ENCODE assay signal across 14 cellular contexts in the genomic region with DNA sequence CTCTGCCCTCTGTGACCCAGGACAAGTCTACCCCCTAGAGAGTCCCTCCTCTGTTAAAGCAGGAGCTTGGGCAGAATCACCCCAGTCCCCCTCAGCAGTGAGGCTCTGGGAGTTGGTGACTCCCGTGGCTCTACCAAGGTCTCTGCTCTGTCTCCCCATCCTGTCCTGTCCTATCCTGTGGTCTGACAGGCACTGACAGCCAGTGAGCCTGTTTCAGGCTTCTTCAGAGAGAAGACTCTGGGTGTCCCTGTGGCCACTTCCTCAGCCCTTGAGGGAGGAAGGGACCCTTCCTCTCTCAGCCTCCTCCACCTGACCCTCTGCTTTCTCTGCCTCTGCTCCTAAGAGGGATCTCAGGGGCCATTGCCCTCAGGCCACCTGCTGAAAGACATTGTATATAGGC.
DNase-seq lines count a peak whose midpoint lies in the region; ATAC-seq and TF ChIP-seq lines count a peak whose summit lies in the region.
"Had no signal": no experiment of that assay in that cellular context is flagged by ENCODE, and none has a peak within 500 bp of the region (broad histone marks: within the 10 kb centered on the region; RNA-seq: fewer than 3 reads in every experiment).

No MANE protein-coding gene starts in this region.

- WGBS in gastroesophageal sphincter (ENCODE audit: low coverage in 1 of 2), 2 donors: no CpG with 5 or more reads among the region's 1 CpG

- TF ChIP-seq POLR2A in GM18505 (IDR thresholded peaks at IDR 0.05; ENCODE audit: borderline replicate concordance, extremely low read depth, insufficient read depth, insufficient read length) (no peak), gastroesophageal sphincter (IDR thresholded peaks at IDR 0.05) (no peak)

- H3K4me3 ChIP-seq in gastroesophageal sphincter: no peak overlapping the region
- H3K4me3 ChIP-seq: adrenal gland had no signal

- ATAC-seq in GM18505 (IDR thresholded peaks at IDR 0.05; ENCODE audit: unreplicated experiment): peak; percentile 26
- ATAC-seq in GM21423 (IDR thresholded peaks at IDR 0.05; ENCODE audit: unreplicated experiment): peak; percentile 35
- ATAC-seq in HG03196 (IDR thresholded peaks at IDR 0.05; ENCODE audit: unreplicated experiment): peak; percentile 17
- ATAC-seq in gastroesophageal sphincter: no peak
- no peak for ATAC-seq in Right ventricle myocardium inferior

- H3K9me3 Mint-ChIP-seq in endothelial cell (ENCODE audit: unreplicated experiment): no peaks in the 10 kb centered on the region
- H3K9me3 Mint-ChIP-seq: activated CD4-positive, alpha-beta T cell treated with anti-CD3 and anti-CD28 coated beads, Interleukin-2, amount 10 ng/mL, durations not matched to agents 24 days and 14 days had no signal

- H3K9me3 ChIP-seq in gastroesophageal sphincter: no peaks in the 10 kb centered on the region
- H3K9me3 ChIP-seq: adrenal gland, neutrophil had no signal

- intact Hi-C loops in Right ventricle myocardium inferior (cut with DNase I): no loop called here

- H3K27me3 ChIP-seq in gastroesophageal sphincter: peaks cover 10% of the 10 kb centered on the region
- H3K27me3 ChIP-seq: adrenal gland had no signal

- no peak overlapping the region for H3K4me3 Mint-ChIP-seq in endothelial cell (ENCODE audit: unreplicated experiment)
- H3K4me3 Mint-ChIP-seq: activated CD4-positive, alpha-beta T cell treated with anti-CD3 and anti-CD28 coated beads, Interleukin-2, amount 10 ng/mL, durations not matched to agents 24 days and 14 days had no signal

- DNase-seq in endothelial cell (ENCODE audit: low spot score) (no peak), NK-92 (lab: John Stamatoyannopoulos, UW; ENCODE audit: unreplicated experiment) (no peak), Right ventricle myocardium inferior (ENCODE audit: missing footprints) (no peak), SHP77 (lab: John Stamatoyannopoulos, UW) (no peak)
- DNase-seq: activated CD4-positive, alpha-beta T cell treated with anti-CD3 and anti-CD28 coated beads, Interleukin-2, amount 10 ng/mL, durations not matched to agents 24 days and 14 days; adrenal gland; NCI-H187; stimulated activated CD4-positive, alpha-beta T cell treated with anti-CD3 and anti-CD28 coated beads, Interleukin-4, amount 100 ng/mL, for 1 hour had no signal

- no peak overlapping the region for H3K27ac ChIP-seq in gastroesophageal sphincter
- H3K27ac ChIP-seq: adrenal gland, neutrophil, RWPE1 had no signal

- H3K27ac Mint-ChIP-seq in endothelial cell (ENCODE audit: unreplicated experiment): peak overlapping the region; percentile 58
- H3K27ac Mint-ChIP-seq: activated CD4-positive, alpha-beta T cell treated with anti-CD3 and anti-CD28 coated beads, Interleukin-2, amount 10 ng/mL, durations not matched to agents 24 days and 14 days had no signal

- H3K36me3 Mint-ChIP-seq in endothelial cell (ENCODE audit: low read depth, unreplicated experiment): no peaks in the 10 kb centered on the region

- no peak for TF ChIP-seq EP300 in gastroesophageal sphincter (IDR thresholded peaks at IDR 0.05)

- peaks cover 2% of the 10 kb centered on the region for H3K27me3 Mint-ChIP-seq in endothelial cell (ENCODE audit: unreplicated experiment)

- H3K4me1 ChIP-seq in gastroesophageal sphincter: no peaks in the 10 kb centered on the region
- H3K4me1 ChIP-seq: adrenal gland had no signal

- no peak for TF ChIP-seq CTCF in endothelial cell (IDR thresholded peaks at IDR 0.05; ENCODE audit: unreplicated experiment)
- no peak for TF ChIP-seq CTCF in gastroesophageal sphincter (IDR thresholded peaks at IDR 0.05)

- no peaks in the 10 kb centered on the region for H3K36me3 ChIP-seq in gastroesophageal sphincter
- H3K36me3 ChIP-seq: adrenal gland, neutrophil had no signal

- H3K4me1 Mint-ChIP-seq in endothelial cell (ENCODE audit: unreplicated experiment): peaks cover 30% of the 10 kb centered on the region
- H3K4me1 Mint-ChIP-seq: activated CD4-positive, alpha-beta T cell treated with anti-CD3 and anti-CD28 coated beads, Interleukin-2, amount 10 ng/mL, durations not matched to agents 24 days and 14 days had no signal

Comparison
In these comparisons a context has a peak if more than half of its experiments do, and no peak if none do; other contexts are left out.
1. ATAC-seq: peak in GM18505 (single experiment), GM21423 (single experiment) and HG03196 (single experiment); none in gastroesophageal sphincter (single experiment) and Right ventricle myocardium inferior (single experiment).